Comparison of ENCODE assay signal across 17 cellular contexts in the genomic region with DNA sequence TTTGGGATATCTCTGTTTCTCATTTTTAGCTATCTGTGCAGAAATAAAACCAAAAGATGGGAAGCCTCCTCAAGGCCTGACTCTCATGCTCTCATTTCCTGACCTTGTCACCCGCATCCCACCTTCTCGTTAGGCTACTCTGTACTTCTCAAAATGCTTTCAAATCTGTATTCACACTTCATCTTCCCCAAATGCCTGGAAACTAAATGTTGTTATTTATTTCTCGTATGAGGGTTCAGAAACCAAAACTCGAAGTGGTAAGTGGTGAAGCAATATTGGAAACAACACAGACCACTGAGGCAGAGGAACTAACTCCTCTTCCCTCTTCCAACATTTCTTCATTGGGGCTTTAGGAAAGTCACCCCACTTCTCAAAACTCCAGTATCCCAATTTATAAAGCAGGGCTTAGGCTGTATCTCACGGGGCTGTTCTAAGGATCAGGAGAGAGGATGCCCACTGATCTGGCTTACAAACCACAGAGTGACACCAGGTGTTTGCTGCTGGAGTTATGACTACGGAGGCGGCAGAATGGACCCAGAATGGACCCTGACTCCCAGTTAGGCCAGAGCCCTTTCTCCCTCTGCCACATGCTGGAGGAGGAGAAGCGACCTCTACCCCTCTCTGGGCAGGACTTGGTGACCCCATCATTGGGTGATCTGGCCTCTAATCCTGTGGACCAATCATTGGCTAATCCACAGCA. TPM values are rescaled to one million over a fixed set of nuclear protein-coding genes. Genes with fewer than 3 reads are reported as not detected.
DNase-seq lines count a peak whose midpoint lies in the region; ATAC-seq and TF ChIP-seq lines count a peak whose summit lies in the region.
"Had no signal": no experiment of that assay in that cellular context is flagged by ENCODE, and none has a peak within 500 bp of the region (broad histone marks: within the 10 kb centered on the region; RNA-seq: fewer than 3 reads in every experiment).

No MANE protein-coding gene starts in this region.

- H3K36me3 ChIP-seq in duodenal mucosa (ENCODE audit: control insufficient read depth in 1 of 2, insufficient read depth in 2 of 2, low read length in 2 of 2) (no peaks in the 10 kb centered on the region), OCI-LY7 (ENCODE audit: insufficient read depth, low read length) (no peaks in the 10 kb centered on the region)

- H3K27ac Mint-ChIP-seq in stimulated activated naive CD8-positive, alpha-beta T cell treated with anti-CD3 and anti-CD28 coated beads, Interleukin-15, Interleukin-2, amounts not matched to agents 100 ng/mL and 50 ng/mL, for 24 hours: peak overlapping the region; percentile 92
- H3K27ac Mint-ChIP-seq in T-cell: peak overlapping the region; percentile 90 to 93
- H3K27ac Mint-ChIP-seq: progenitor cell of endocrine pancreas had no signal

- H3K27ac ChIP-seq in duodenal mucosa (ENCODE audit: low read depth, low read length) (no peak overlapping the region), OCI-LY7 (ENCODE audit: low read depth, low read length, poor library complexity, severe bottlenecking) (no peak overlapping the region)

- H3K4me1 Mint-ChIP-seq in stimulated activated naive CD8-positive, alpha-beta T cell treated with anti-CD3 and anti-CD28 coated beads, Interleukin-15, Interleukin-2, amounts not matched to agents 100 ng/mL and 50 ng/mL, for 24 hours (ENCODE audit: low read depth): peaks cover 93% of the 10 kb centered on the region
- H3K4me1 Mint-ChIP-seq in T-cell: peaks cover 53 to 74% (median 70%) of the 10 kb centered on the region in 3 donors

- no peak for ATAC-seq in stimulated activated naive CD8-positive, alpha-beta T cell treated with anti-CD3 and anti-CD28 coated beads, Interleukin-15, Interleukin-2, amounts not matched to agents 100 U/mL and 50 U/mL, for 24 hours
- no peak for ATAC-seq in T-cell (replicated peaks in 1 of 4)
- no peak for ATAC-seq in HG02884 (IDR thresholded peaks at IDR 0.05; ENCODE audit: unreplicated experiment)
- ATAC-seq: left ventricle myocardium superior had no signal

- no peak for TF ChIP-seq CTCF in OCI-LY7 (conservative IDR thresholded peaks at IDR 0.05; ENCODE audit: low read length)

- POLR2A ChIA-PET in T-cell (lab: Charles Lee): interaction anchor here (0.6 to 0.7 kb wide), 2 partner anchors 13 to 361 kb away, joined by 3 read pairs; no protein-coding TSS in a partner anchor
- POLR2A ChIA-PET in OCI-LY7 (lab: Charles Lee): no interaction called here

- H3K27me3 Mint-ChIP-seq in stimulated activated naive CD8-positive, alpha-beta T cell treated with anti-CD3 and anti-CD28 coated beads, Interleukin-15, Interleukin-2, amounts not matched to agents 100 ng/mL and 50 ng/mL, for 24 hours: no peaks in the 10 kb centered on the region
- no peaks in the 10 kb centered on the region for H3K27me3 Mint-ChIP-seq in T-cell
- H3K27me3 Mint-ChIP-seq: progenitor cell of endocrine pancreas had no signal

- no peak for DNase-seq in stimulated activated naive CD8-positive, alpha-beta T cell treated with anti-CD3 and anti-CD28 coated beads, Interleukin-15, Interleukin-2, amounts not matched to agents 100 U/mL and 50 U/mL, for 24 hours
- no peak for DNase-seq in T-cell
- DNase-seq in OCI-LY7 (ENCODE audit: low spot score): no peak
- DNase-seq in NCI-H526 treated with DMSO at 0.1 percent for 48 hours (lab: John Stamatoyannopoulos, UW): no peak
- no peak for DNase-seq in retina
- DNase-seq: GF-D8, KG1, left ventricle myocardium superior, NCI-H1417 treated with DMSO at 0.1 percent for 48 hours, Right ventricle myocardium superior had no signal

- H3K27me3 ChIP-seq in duodenal mucosa (ENCODE audit: control insufficient read depth in 1 of 2, insufficient read depth in 2 of 2, low read length in 2 of 2): no peaks in the 10 kb centered on the region

- intact Hi-C loops in OCI-LY7 (cut with micrococcal nuclease; ENCODE audit: unreplicated experiment): no loop called here

- H3K4me3 ChIP-seq in duodenal mucosa (ENCODE audit: low read depth in 1 of 2, low read length in 2 of 2): peak overlapping the region; percentile 29 to 43
- H3K4me3 ChIP-seq in OCI-LY7 (ENCODE audit: low read depth, low read length, poor library complexity, severe bottlenecking): no peak overlapping the region

- peak overlapping the region; percentile 89 for H3K4me3 Mint-ChIP-seq in stimulated activated naive CD8-positive, alpha-beta T cell treated with anti-CD3 and anti-CD28 coated beads, Interleukin-15, Interleukin-2, amounts not matched to agents 100 ng/mL and 50 ng/mL, for 24 hours
- peak overlapping the region; percentile 71 to 73 (median 72) for H3K4me3 Mint-ChIP-seq in T-cell

- H3K9me2 ChIP-seq in OCI-LY7 (ENCODE audit: insufficient read depth, low read length): no peaks in the 10 kb centered on the region

- H3K9me3 Mint-ChIP-seq in stimulated activated naive CD8-positive, alpha-beta T cell treated with anti-CD3 and anti-CD28 coated beads, Interleukin-15, Interleukin-2, amounts not matched to agents 100 ng/mL and 50 ng/mL, for 24 hours: peaks cover 4% of the 10 kb centered on the region
- no peaks in the 10 kb centered on the region for H3K9me3 Mint-ChIP-seq in T-cell

- no peaks in the 10 kb centered on the region for H4K20me1 ChIP-seq in OCI-LY7 (ENCODE audit: insufficient read depth, low read length)

- CTCF ChIA-PET in T-cell (lab: Charles Lee) (interaction anchor here in 1 of 2 donors (1.2 kb wide), 1 partner anchor 35 kb away, joined by 3 read pairs; no protein-coding TSS in a partner anchor), OCI-LY7 (lab: Charles Lee; ENCODE audit: unreplicated experiment) (no interaction called here)

- H3K4me1 ChIP-seq in duodenal mucosa (ENCODE audit: control insufficient read depth in 1 of 2, insufficient read depth in 2 of 2, low read length in 2 of 2) (peaks cover 0 to 12% of the 10 kb centered on the region in 2 donors), OCI-LY7 (ENCODE audit: insufficient read depth, low read length, poor library complexity, severe bottlenecking) (peaks cover 11% of the 10 kb centered on the region)

- H2AFZ ChIP-seq in OCI-LY7 (ENCODE audit: low read length): no peak overlapping the region

- no peaks in the 10 kb centered on the region for H3K79me2 ChIP-seq in OCI-LY7 (ENCODE audit: insufficient read depth, low read depth, low read length)

- H3K36me3 Mint-ChIP-seq in stimulated activated naive CD8-positive, alpha-beta T cell treated with anti-CD3 and anti-CD28 coated beads, Interleukin-15, Interleukin-2, amounts not matched to agents 100 ng/mL and 50 ng/mL, for 24 hours (ENCODE audit: low read depth): peaks cover 82% of the 10 kb centered on the region
- H3K36me3 Mint-ChIP-seq in T-cell: no peaks in the 10 kb centered on the region

- no TSS peak for BruUV-seq in OCI-LY7 (replicated peaks; lab: Mats Ljungman, UMichigan)

- H3K9ac ChIP-seq in duodenal mucosa (ENCODE audit: low read depth in 1 of 2, low read length in 2 of 2): peak overlapping the region in 1 of 2 donors; percentile 35

- H3K9me3 ChIP-seq in duodenal mucosa (ENCODE audit: control insufficient read depth in 1 of 2, low read length in 2 of 2) (no peaks in the 10 kb centered on the region), OCI-LY7 (ENCODE audit: low read length) (no peaks in the 10 kb centered on the region; the same call in 1 of the 2 replicates)

- H3K4me2 ChIP-seq in OCI-LY7 (ENCODE audit: low read length): no peak overlapping the region

RNA-seq across cellular contexts. Expression of a gene that starts 3.5 kb away (rescaled TPM):
- total RNA-seq in T-cell: 10 to 100 TPM in 4 of 5 donors, 1 to 10 TPM in 1; 9.5 to 32.0 (median 25.5) TPM
- total RNA-seq in OCI-LY7 (2014; rRNA removed; shearing (Covaris generic)): not detected in 2 replicates
- not detected in 2 replicates for total RNA-seq in OCI-LY7 (2022)
- total RNA-seq: cerebellum, fibroblast of villous mesenchyme, myocyte, progenitor cell of endocrine pancreas had no signal

RNA-seq across cellular contexts. Expression of a gene that starts 31.0 kb away (rescaled TPM):
- total RNA-seq in T-cell (100 to 1,000 TPM; 249 to 393 (median 273) TPM), OCI-LY7 (2022) (131 and 149 TPM in 2 replicates)
- 131 and 150 TPM in 2 replicates for total RNA-seq in OCI-LY7 (2014; rRNA removed; shearing (Covaris generic))
- total RNA-seq: fibroblast of villous mesenchyme, myocyte, progenitor cell of endocrine pancreas had no signal

RNA-seq across cellular contexts. Expression of a gene that starts 53.4 kb away (rescaled TPM):
- total RNA-seq in T-cell: 100 to 1,000 TPM in 3 of 5 donors, 10 to 100 TPM in 2; 95.4 to 127 (median 101) TPM
- total RNA-seq in OCI-LY7 (2014; rRNA removed; shearing (Covaris generic)): 23.7 and 28.4 TPM in 2 replicates
- total RNA-seq in OCI-LY7 (2022): 40.2 and 42.8 TPM in 2 replicates
- total RNA-seq: cerebellum, fibroblast of villous mesenchyme, left ventricle myocardium superior, myocyte, progenitor cell of endocrine pancreas, Right ventricle myocardium superior had no signal

Comparison
In these comparisons a context has a peak if more than half of its experiments do, and no peak if none do; other contexts are left out.
1. RNA of a gene that starts 3.5 kb away (total RNA-seq): 9.5 to 32.0 TPM in T-cell; not detected in OCI-LY7; every median in the first group is over 10 times any median in the second.